Comparison of ENCODE assay signal across 8 cellular contexts in the genomic region with DNA sequence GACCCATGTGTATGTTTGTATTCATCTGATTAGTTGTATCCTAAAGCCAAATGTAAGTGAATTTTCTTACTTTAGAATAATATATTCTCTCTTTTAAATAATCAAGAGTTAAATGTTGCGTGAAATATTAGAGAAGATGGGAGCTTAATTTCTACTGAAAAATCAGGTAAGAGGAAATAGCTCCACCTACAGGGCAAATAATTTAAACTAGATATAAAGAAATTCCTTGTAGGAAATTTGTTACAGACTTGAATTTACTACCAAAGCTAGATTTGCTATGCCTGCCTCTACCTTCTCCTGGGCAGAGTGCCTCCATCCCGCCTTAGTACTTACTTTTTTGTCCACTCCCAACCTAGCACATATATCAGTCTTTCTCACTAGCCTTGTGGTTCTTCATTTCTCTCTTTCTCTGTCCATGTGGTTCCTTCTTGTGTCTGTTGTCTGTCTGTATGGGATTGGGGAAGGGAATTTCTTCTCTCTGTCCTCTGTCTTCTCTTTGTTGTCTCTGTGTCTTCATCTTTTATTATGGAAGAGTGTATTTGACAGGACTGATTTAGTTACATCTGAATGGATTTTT. TPM values are rescaled to one million over a fixed set of nuclear protein-coding genes. Genes with fewer than 3 reads are reported as not detected.
DNase-seq lines count a peak whose midpoint lies in the region; ATAC-seq and TF ChIP-seq lines count a peak whose summit lies in the region.

No MANE protein-coding gene starts in this region.

- no peaks in the 10 kb centered on the region for H3K9me3 Mint-ChIP-seq in activated CD4-positive, alpha-beta T cell treated with anti-CD3 and anti-CD28 coated beads, Interleukin-2, amount 10 ng/mL, durations not matched to agents 24 days and 14 days

- no peaks in the 10 kb centered on the region for H3K4me1 Mint-ChIP-seq in activated CD4-positive, alpha-beta T cell treated with anti-CD3 and anti-CD28 coated beads, Interleukin-2, amount 10 ng/mL, durations not matched to agents 24 days and 14 days

- H3K4me3 ChIP-seq in astrocyte of the cerebellum (ENCODE audit: low read depth, low read length), result no peak overlapping the region

- TF ChIP-seq CTCF in astrocyte of the cerebellum (IDR thresholded peaks at IDR 0.05; ENCODE audit: low read depth, low read length, missing control alignments), result peak; percentile 13

- DNase-seq in NCI-H510A treated with DMSO at 0.1 percent for 48 hours (lab: John Stamatoyannopoulos, UW) (peak; percentile 55), NCI-H510A (lab: John Stamatoyannopoulos, UW) (no peak), NCI-H2081 treated with DMSO at 0.1 percent for 48 hours (lab: John Stamatoyannopoulos, UW) (peak; percentile 20), astrocyte of the cerebellum (ENCODE audit: low read depth) (peak; percentile 55), kidney tubule cell (ENCODE audit: low spot score) (peak; percentile 61), NCI-H1048 (lab: John Stamatoyannopoulos, UW) (no peak)
- no peak for DNase-seq in activated CD4-positive, alpha-beta T cell treated with anti-CD3 and anti-CD28 coated beads, Interleukin-2, amount 10 ng/mL, durations not matched to agents 24 days and 14 days

- in situ Hi-C loops in astrocyte of the cerebellum (cut with HindIII; ENCODE audit: low sequenced_read_pairs), result loop anchor here (5.0 to 10.0 kb wide), 2 partner anchors 99 to 121 kb away; a partner anchor contains a TSS

- H3K4me3 Mint-ChIP-seq in activated CD4-positive, alpha-beta T cell treated with anti-CD3 and anti-CD28 coated beads, Interleukin-2, amount 10 ng/mL, durations not matched to agents 24 days and 14 days, result no peak overlapping the region

- intact Hi-C loops in activated CD4-positive, alpha-beta T cell treated with anti-CD3 and anti-CD28 coated beads, Interleukin-2, amount 10 ng/mL, durations not matched to agents 24 days and 14 days (cut with micrococcal nuclease), result loop anchor here (1.0 to 10.0 kb wide), 3 partner anchors 120 to 791 kb away; no protein-coding TSS in a partner anchor

- H3K36me3 Mint-ChIP-seq in activated CD4-positive, alpha-beta T cell treated with anti-CD3 and anti-CD28 coated beads, Interleukin-2, amount 10 ng/mL, durations not matched to agents 24 days and 14 days (ENCODE audit: low read depth), result no peaks in the 10 kb centered on the region

- no peak for ATAC-seq in HG02973 (IDR thresholded peaks at IDR 0.05; ENCODE audit: unreplicated experiment)

- H3K27me3 Mint-ChIP-seq in activated CD4-positive, alpha-beta T cell treated with anti-CD3 and anti-CD28 coated beads, Interleukin-2, amount 10 ng/mL, durations not matched to agents 24 days and 14 days, result no peaks in the 10 kb centered on the region

- no peak overlapping the region for H3K27ac Mint-ChIP-seq in activated CD4-positive, alpha-beta T cell treated with anti-CD3 and anti-CD28 coated beads, Interleukin-2, amount 10 ng/mL, durations not matched to agents 24 days and 14 days

RNA-seq across cellular contexts. Expression of a gene that starts 44.7 kb away (rescaled TPM):
- total RNA-seq in activated CD4-positive, alpha-beta T cell treated with anti-CD3 and anti-CD28 coated beads, Interleukin-2, amount 10 ng/mL, durations not matched to agents 24 days and 14 days, result 5.2 and 5.3 TPM in 2 replicates

Comparison
In these comparisons a context has a peak if more than half of its experiments do, and no peak if none do; other contexts are left out.
1. DNase-seq: peak in NCI-H510A treated with DMSO at 0.1 percent for 48 hours (single experiment), NCI-H2081 treated with DMSO at 0.1 percent for 48 hours (single experiment), astrocyte of the cerebellum (single experiment) and kidney tubule cell (single experiment); none in NCI-H510A (single experiment), NCI-H1048 (single experiment) and activated CD4-positive, alpha-beta T cell treated with anti-CD3 and anti-CD28 coated beads, Interleukin-2, amount 10 ng/mL, durations not matched to agents 24 days and 14 days (single experiment).